In genomic region chr4:26856906-26857277, GRCh38 we compare ENCODE assay signal across 8 cellular contexts. TPM values are rescaled to one million over a fixed set of nuclear protein-coding genes. Genes with fewer than 3 reads are reported as not detected.
A peak's percentile ranks its signal among the peaks of the same experiment; 100 is the strongest.
DNase-seq lines count a peak whose midpoint lies in the region; ATAC-seq and TF ChIP-seq lines count a peak whose summit lies in the region.

No MANE protein-coding gene starts in this region.

- intact Hi-C loops in left ventricle myocardium inferior (cut with micrococcal nuclease) = no loop called here
- intact Hi-C loops in Right ventricle myocardium superior (cut with DNase I) = no loop called here
- intact Hi-C loops in MCF 10A (cut with micrococcal nuclease) = loop anchor here (5.0 kb wide), 1 partner anchor 70 kb away; no protein-coding TSS in a partner anchor
- intact Hi-C loops in uterus (cut with DNase I; ENCODE audit: low total_unique reads) = loop anchor here (10.0 kb wide), 1 partner anchor 148 kb away; no protein-coding TSS in a partner anchor

- peak overlapping the region; percentile 88 for H3K4me3 Mint-ChIP-seq in MCF 10A (ENCODE audit: unreplicated experiment)

- peaks cover 25% of the 10 kb centered on the region for H3K4me1 Mint-ChIP-seq in MCF 10A (ENCODE audit: insufficient read depth, unreplicated experiment)

- no peaks in the 10 kb centered on the region for H3K9me3 Mint-ChIP-seq in MCF 10A (ENCODE audit: unreplicated experiment)

- no peaks in the 10 kb centered on the region for H3K27me3 Mint-ChIP-seq in MCF 10A (ENCODE audit: insufficient read depth, unreplicated experiment)

- H3K27ac ChIP-seq in left ventricle myocardium inferior (replicated peaks) (peak overlapping the region; percentile 92), mesodermal cell (ENCODE audit: low read depth, low read length, severe bottlenecking) (peak overlapping the region; percentile 39), uterus (peak overlapping the region; percentile 85 to 87)

- POLR2A ChIA-PET in MCF 10A (lab: Yijun Ruan, JAX) = interaction anchor here (0.6 to 6.5 kb wide), 12 partner anchors 16 to 781 kb away, joined by 3 to 97 read pairs (median 5); partner anchors contain the start of gene TBC1D19

- H3K4me3 ChIP-seq in left ventricle myocardium inferior (peak overlapping the region; percentile 82), mesodermal cell (ENCODE audit: extremely low read depth, insufficient read depth, low read length, poor library complexity, severe bottlenecking) (peak overlapping the region; percentile 66), uterus (peak overlapping the region; percentile 55 to 56)

- WGBS in mesodermal cell (ENCODE audit: insufficient coverage in 2 of 2), 2 experiments = 28 to 48% methylated on average over 4 to 6 of the region's 7 CpGs

- no peaks in the 10 kb centered on the region for H3K36me3 Mint-ChIP-seq in MCF 10A (ENCODE audit: insufficient read depth, unreplicated experiment)

- peak overlapping the region; percentile 76 for H3K27ac Mint-ChIP-seq in MCF 10A (ENCODE audit: low read depth, unreplicated experiment)

- TF ChIP-seq CTCF in left ventricle myocardium inferior (IDR thresholded peaks at IDR 0.05; ENCODE audit: borderline replicate concordance) = no peak
- no peak for TF ChIP-seq CTCF in MCF 10A (IDR thresholded peaks at IDR 0.05; ENCODE audit: unreplicated experiment)
- TF ChIP-seq CTCF in uterus (IDR thresholded peaks at IDR 0.05) = no peak

- DNase-seq in left ventricle myocardium inferior = no peak
- DNase-seq in Right ventricle myocardium superior = no peak
- DNase-seq in MCF 10A (ENCODE audit: unreplicated experiment) = no peak
- no peak for DNase-seq in uterus
- DNase-seq in SK-N-DZ (ENCODE audit: low spot score) = no peak

- no peak for TF ChIP-seq POLR2A in uterus (IDR thresholded peaks at IDR 0.05)

- ATAC-seq in Right ventricle myocardium superior (ENCODE audit: poor library complexity) = no peak
- ATAC-seq in HG03520 (IDR thresholded peaks at IDR 0.05; ENCODE audit: unreplicated experiment) = no peak
- no peak for ATAC-seq in HG02759 (IDR thresholded peaks at IDR 0.05; ENCODE audit: unreplicated experiment)

- TSS peak; percentile 83 for BruUV-seq in MCF 10A (replicated peaks; lab: Mats Ljungman, UMichigan)

- peaks cover 46% of the 10 kb centered on the region for H3K4me1 ChIP-seq in left ventricle myocardium inferior
- H3K4me1 ChIP-seq in mesodermal cell (ENCODE audit: control insufficient read depth, insufficient read depth, low read length, poor library complexity, severe bottlenecking) = peaks cover 19% of the 10 kb centered on the region
- peaks cover 0 to 9% of the 10 kb centered on the region in 2 donors for H3K4me1 ChIP-seq in uterus

- H3K27me3 ChIP-seq in left ventricle myocardium inferior (ENCODE audit: low read depth) (no peaks in the 10 kb centered on the region), uterus (no peaks in the 10 kb centered on the region)

- H3K9me3 ChIP-seq in left ventricle myocardium inferior (replicated peaks) = no peaks in the 10 kb centered on the region
- H3K9me3 ChIP-seq in mesodermal cell (ENCODE audit: control insufficient read depth, low read length) = no peaks in the 10 kb centered on the region
- H3K9me3 ChIP-seq in uterus = no peaks in the 10 kb centered on the region

- H3K36me3 ChIP-seq in left ventricle myocardium inferior (no peaks in the 10 kb centered on the region), mesodermal cell (ENCODE audit: control insufficient read depth, insufficient read depth, low read length) (no peaks in the 10 kb centered on the region), uterus (no peaks in the 10 kb centered on the region)

- CTCF ChIA-PET in MCF 10A (lab: Yijun Ruan, JAX) = interaction anchor here (1.6 kb wide), 1 partner anchor 153 kb away, joined by 6 read pairs; no protein-coding TSS in a partner anchor

RNA-seq across cellular contexts. Expression of gene STIM2, which starts 3.7 kb away (rescaled TPM):
- total RNA-seq in left ventricle myocardium inferior (12.2 TPM), Right ventricle myocardium superior (9.7 TPM), MCF 10A (2022) (17.4 and 18.5 TPM in 2 replicates), uterus (10 to 100 TPM; 27.9 to 38.2 (median 29.4) TPM)
- polyA plus RNA-seq in mesodermal cell (2013, experiment 1 of 2) = 31.3 TPM
- polyA plus RNA-seq in mesodermal cell (2013, experiment 2 of 2) = 33.7 TPM
- 9.9 and 10.7 TPM in 2 replicates for polyA plus RNA-seq in SK-N-DZ (2014; cell fraction: cytosol; rRNA removed)
- polyA plus RNA-seq in SK-N-DZ (2014; cell fraction: nucleus; rRNA removed) = 23.8 and 27.4 TPM in 2 replicates

Comparison
In these comparisons a context has a peak if more than half of its experiments do, and no peak if none do; other contexts are left out.
1. H3K27ac ChIP-seq: peak in every context shown above with its lines; median percentile 92 in left ventricle myocardium inferior; 86 in uterus; 39 in mesodermal cell.
2. intact Hi-C loops: an anchor here in MCF 10A (5.0 kb wide) and uterus (10.0 kb wide); none called in left ventricle myocardium inferior and Right ventricle myocardium superior.